8 cellular contexts compared by ENCODE assay signal in genomic region chr1:67500413-67500959, GRCh38.
DNase-seq lines count a peak whose midpoint lies in the region; ATAC-seq, FAIRE-seq and TF ChIP-seq lines count a peak whose summit lies in the region.

No MANE protein-coding gene starts in this region.

- H3K4me1 ChIP-seq in A549 (no peaks in the 10 kb centered on the region), sigmoid colon (no peaks in the 10 kb centered on the region)

- H3K27ac ChIP-seq in A549 (no peak overlapping the region; a peak in 1 of 6 replicates), sigmoid colon (no peak overlapping the region)

- no peak for TF ChIP-seq POLR2A in A549 (IDR thresholded peaks at IDR 0.05; ENCODE audit: low read length)
- TF ChIP-seq POLR2A in sigmoid colon (IDR thresholded peaks at IDR 0.05), result no peak

- no peaks in the 10 kb centered on the region for H3K27me3 ChIP-seq in sigmoid colon

- TF ChIP-seq EP300 in A549 (IDR thresholded peaks at IDR 0.05) (no peak), sigmoid colon (IDR thresholded peaks at IDR 0.05) (no peak)

- H3K9me3 ChIP-seq in A549 (no peaks in the 10 kb centered on the region), sigmoid colon (no peaks in the 10 kb centered on the region)

- no peak overlapping the region for H3K27ac Mint-ChIP-seq in T-helper 2 cell treated with Interferon-gamma antibody and Interleukin-4, amounts not matched to agents 5 μg/mL and 100 μg/mL, for 36 hours

- intact Hi-C loops in sigmoid colon (cut with DNase I), result loop anchor here (1.0 to 10.0 kb wide), 3 partner anchors 153 to 496 kb away; no protein-coding TSS in a partner anchor

- peak; percentile 81 for DNase-seq in A549 (ENCODE audit: low read depth in 1 of 2, low spot score in 1 of 2)
- DNase-seq in NCI-H187 (lab: John Stamatoyannopoulos, UW), result peak; percentile 72 to 79
- DNase-seq in T-helper 2 cell treated with Interferon-gamma antibody and Interleukin-4, amounts not matched to agents 5 μg/mL and 100 μg/mL, for 36 hours (ENCODE audit: low spot score), result peak; percentile 82
- peak in 54 of 56 donors; percentile 8 to 87 (median 48) for DNase-seq in amygdala (lab: John Stamatoyannopoulos, UW)
- DNase-seq in hepatic stellate cell (ENCODE audit: low spot score), result peak; percentile 85
- DNase-seq in sigmoid colon, result peak; percentile 88

- H3K9me3 Mint-ChIP-seq in T-helper 2 cell treated with Interferon-gamma antibody and Interleukin-4, amounts not matched to agents 5 μg/mL and 100 μg/mL, for 36 hours, result no peaks in the 10 kb centered on the region

- TF ChIP-seq CTCF in A549 (IDR thresholded peaks at IDR 0.05), result peak; percentile 85
- peak; percentile 85 to 96 (median 90) for TF ChIP-seq CTCF in sigmoid colon (IDR thresholded peaks at IDR 0.05)

- no peaks in the 10 kb centered on the region for H3K36me3 Mint-ChIP-seq in T-helper 2 cell treated with Interferon-gamma antibody and Interleukin-4, amounts not matched to agents 5 μg/mL and 100 μg/mL, for 36 hours (ENCODE audit: low read depth)

- WGBS in A549 (ENCODE audit: missing lambda C conversion rate), result 3% methylated on average over 17 of the region's 18 CpGs
- 0 to 2% methylated on average over 18 of the region's 18 CpGs for WGBS in sigmoid colon, 2 donors

- H3K36me3 ChIP-seq in sigmoid colon, result no peaks in the 10 kb centered on the region

- no peak for FAIRE-seq in A549 (lab: Jason Lieb, UNC)

- no peak overlapping the region for H3K4me3 ChIP-seq in A549
- H3K4me3 ChIP-seq in sigmoid colon, result no peak overlapping the region

- no peak overlapping the region for H3K4me3 Mint-ChIP-seq in T-helper 2 cell treated with Interferon-gamma antibody and Interleukin-4, amounts not matched to agents 5 μg/mL and 100 μg/mL, for 36 hours

- peak; percentile 92 to 95 for TF ChIP-seq RAD21 in A549 (conservative IDR thresholded peaks at IDR 0.05 in 1 of 2, IDR thresholded peaks at IDR 0.05 in 1 of 2)

- ATAC-seq in A549 (peak; percentile 99 to 100), GM18511 (IDR thresholded peaks at IDR 0.05; ENCODE audit: unreplicated experiment) (peak; percentile 99), HG02981 (IDR thresholded peaks at IDR 0.05; ENCODE audit: unreplicated experiment) (peak; percentile 99)

- H3K4me2 ChIP-seq in A549, result peak overlapping the region; percentile 58

- H3K27me3 Mint-ChIP-seq in T-helper 2 cell treated with Interferon-gamma antibody and Interleukin-4, amounts not matched to agents 5 μg/mL and 100 μg/mL, for 36 hours (ENCODE audit: low read depth), result peaks cover 7% of the 10 kb centered on the region

- CTCF ChIA-PET in A549 (lab: Yijun Ruan, JAX), result interaction anchor here (0.5 to 4.8 kb wide), 45 partner anchors 10 to 737 kb away, joined by 3 to 49 read pairs (median 4); no protein-coding TSS in a partner anchor

- POLR2A ChIA-PET in A549 (lab: Yijun Ruan, JAX), result no interaction called here

- peaks cover 8% of the 10 kb centered on the region for H3K4me1 Mint-ChIP-seq in T-helper 2 cell treated with Interferon-gamma antibody and Interleukin-4, amounts not matched to agents 5 μg/mL and 100 μg/mL, for 36 hours (ENCODE audit: low read depth)

TF ChIP-seq in A549, 52 proteins besides CTCF, POLR2A, EP300 and RAD21:
- TF ChIP-seq SMC3 (IDR thresholded peaks at IDR 0.05), result peak; percentile 72
- TF ChIP-seq NFE2L2 (conservative IDR thresholded peaks at IDR 0.05; ENCODE audit: low read length), result no peak
- TF ChIP-seq KDM5A (IDR thresholded peaks at IDR 0.05), result no peak
TF ChIP-seq in A549: peak in this region for 1.
